27 cellular contexts compared by ENCODE assay signal in genomic region chr16:1439058-1439698, GRCh38. TPM values are rescaled to one million over a fixed set of nuclear protein-coding genes. Genes with fewer than 3 reads are reported as not detected.
"Had no signal": no experiment of that assay in that cellular context is flagged by ENCODE, and none has a peak within 500 bp of the region (broad histone marks: within the 10 kb centered on the region; RNA-seq: fewer than 3 reads in every experiment).

No MANE protein-coding gene starts in this region.

- H3K36me3 Mint-ChIP-seq: activated naive CD8-positive, alpha-beta T cell treated with anti-CD3 and anti-CD28 coated beads for 36 hours had no signal

- FAIRE-seq: endothelial cell of umbilical vein, TTC549 had no signal

- H3K4me3 Mint-ChIP-seq: activated CD4-positive, alpha-beta T cell treated with anti-CD3 and anti-CD28 coated beads for 36 hours; activated naive CD8-positive, alpha-beta T cell treated with anti-CD3 and anti-CD28 coated beads for 36 hours; activated T-helper 17 cell treated with anti-CD3 and anti-CD28 coated beads, Interleukin-2, amount 50 U/mL, for 72 hours; nephron progenitor cell; stimulated activated naive CD8-positive, alpha-beta T cell treated with anti-CD3 and anti-CD28 coated beads, Interleukin-15, Interleukin-2, amounts not matched to agents 100 ng/mL and 50 ng/mL, for 24 hours had no signal

- H3K4me1 ChIP-seq: esophagus muscularis mucosa, gastroesophageal sphincter, heart right ventricle, left ventricle myocardium inferior, tibial nerve, uterus had no signal

- DNase-seq: activated CD4-positive, alpha-beta T cell treated with anti-CD3 and anti-CD28 coated beads for 36 hours; activated CD4-positive, alpha-beta T cell treated with anti-CD3 and anti-CD28 coated beads, Interleukin-2, amount 50 U/mL, for 48 hours; activated naive CD4-positive, alpha-beta T cell; activated naive CD8-positive, alpha-beta T cell treated with anti-CD3 and anti-CD28 coated beads for 36 hours; amniotic stem cell; dermis blood vessel endothelial cell; effector memory CD4-positive, alpha-beta T cell; heart right ventricle; kidney glomerular epithelial cell; left ventricle myocardium inferior; mammary epithelial cell; nephron progenitor cell; occipital lobe; posterior cingulate gyrus; stimulated activated CD4-positive, alpha-beta T cell treated with anti-CD3 and anti-CD28 coated beads, Interleukin-12 subunit alpha, Interleukin-12 subunit beta, amount 100 ng/mL, for 4 hours; stimulated activated CD4-positive, alpha-beta T cell treated with anti-CD3 and anti-CD28 coated beads, Interleukin-1b, Interleukin-23, amount 100 ng/mL, for 48 hours; uterus had no signal

- H3K9me3 ChIP-seq: esophagus muscularis mucosa, gastroesophageal sphincter, heart right ventricle, left ventricle myocardium inferior, tibial nerve, uterus had no signal

- H3K27ac Mint-ChIP-seq: activated CD4-positive, alpha-beta T cell treated with anti-CD3 and anti-CD28 coated beads for 36 hours; activated naive CD8-positive, alpha-beta T cell treated with anti-CD3 and anti-CD28 coated beads for 36 hours; nephron progenitor cell; stimulated activated naive CD8-positive, alpha-beta T cell treated with anti-CD3 and anti-CD28 coated beads, Interleukin-15, Interleukin-2, amounts not matched to agents 100 ng/mL and 50 ng/mL, for 24 hours had no signal

- H3K27me3 ChIP-seq: esophagus muscularis mucosa, heart right ventricle, tibial nerve, uterus had no signal

- H3K4me1 Mint-ChIP-seq: activated CD4-positive, alpha-beta T cell treated with anti-CD3 and anti-CD28 coated beads for 36 hours; activated naive CD8-positive, alpha-beta T cell treated with anti-CD3 and anti-CD28 coated beads for 36 hours; activated T-helper 17 cell treated with anti-CD3 and anti-CD28 coated beads, Interleukin-2, amount 50 U/mL, for 72 hours had no signal

- H3K27ac ChIP-seq: esophagus muscularis mucosa, gastroesophageal sphincter, heart right ventricle, left ventricle myocardium inferior, tibial nerve, uterus had no signal

- H3K27me3 Mint-ChIP-seq: activated CD4-positive, alpha-beta T cell treated with anti-CD3 and anti-CD28 coated beads for 36 hours; activated naive CD8-positive, alpha-beta T cell treated with anti-CD3 and anti-CD28 coated beads for 36 hours; activated T-helper 17 cell treated with anti-CD3 and anti-CD28 coated beads, Interleukin-2, amount 50 U/mL, for 72 hours; stimulated activated naive CD8-positive, alpha-beta T cell treated with anti-CD3 and anti-CD28 coated beads, Interleukin-15, Interleukin-2, amounts not matched to agents 100 ng/mL and 50 ng/mL, for 24 hours had no signal

- H3K9me3 Mint-ChIP-seq: activated naive CD8-positive, alpha-beta T cell treated with anti-CD3 and anti-CD28 coated beads for 36 hours; activated T-helper 17 cell treated with anti-CD3 and anti-CD28 coated beads, Interleukin-2, amount 50 U/mL, for 72 hours; nephron progenitor cell; stimulated activated naive CD8-positive, alpha-beta T cell treated with anti-CD3 and anti-CD28 coated beads, Interleukin-15, Interleukin-2, amounts not matched to agents 100 ng/mL and 50 ng/mL, for 24 hours had no signal

RNA-seq across cellular contexts. Expression of gene CCDC154, which starts 5.2 kb away (rescaled TPM):
- total RNA-seq: gastroesophageal sphincter had no signal

RNA-seq across cellular contexts. Expression of gene PERCC1, which starts 8.3 kb away (rescaled TPM):
- total RNA-seq: activated CD4-positive, alpha-beta T cell treated with anti-CD3 and anti-CD28 coated beads for 36 hours; activated T-helper 17 cell treated with anti-CD3 and anti-CD28 coated beads, Interleukin-2, amount 50 U/mL, for 72 hours; cerebellum; dermis blood vessel endothelial cell; endothelial cell of umbilical vein; esophagus muscularis mucosa; left ventricle myocardium inferior; myocyte; occipital lobe; renal cortical epithelial cell; uterus had no signal
